Comparison of ENCODE assay signal across 1 cellular context in genomic region chr2:60849165-60849564, GRCh38.
A peak's percentile ranks its signal among the peaks of the same experiment; 100 is the strongest.
TF ChIP-seq lines count a peak whose summit lies in the region.

No MANE protein-coding gene starts in this region.

TF ChIP-seq in K562, 482 proteins besides CTCF, POLR2A, EP300 and RAD21 (continued from another document):
- TF ChIP-seq KLF1 (tag; IDR thresholded peaks at IDR 0.05) (no peak), RAD51 (IDR thresholded peaks at IDR 0.05; ENCODE audit: borderline replicate concordance, low read depth) (no peak), ZNF316 (IDR thresholded peaks at IDR 0.05) (peak; percentile 12; the same call in 1 of the 2 replicates), MAFG (tag; conservative IDR thresholded peaks at IDR 0.05) (peak; percentile 35; the same call in 1 of the 2 replicates), C11orf30 (IDR thresholded peaks at IDR 0.05; ENCODE audit: low read depth) (peak; percentile 28; the same call in 1 of the 2 replicates), CEBPB (tag; IDR thresholded peaks at IDR 0.05) (peak; percentile 79), RBM15 (IDR thresholded peaks at IDR 0.05; ENCODE audit: insufficient read depth, low read length) (no peak), NFE2 (IDR thresholded peaks at IDR 0.05; ENCODE audit: low read depth) (peak; percentile 54), HNRNPH1 (optimal IDR thresholded peaks at IDR 0.05; ENCODE audit: low read depth, low read length) (no peak), CEBPG (CRISPR knock-in tag; IDR thresholded peaks at IDR 0.05) (no peak), CEBPG (tag; conservative IDR thresholded peaks at IDR 0.05 in 1 of 2, IDR thresholded peaks at IDR 0.05 in 1 of 2) (peak in 1 of 2 experiments; percentile 41; a peak in 1 of 4 replicates)
